Comparison of ENCODE assay signal across 9 cellular contexts in genomic region chr3:156978471-156978961, GRCh38.
A peak's percentile ranks its signal among the peaks of the same experiment; 100 is the strongest.
DNase-seq lines count a peak whose midpoint lies in the region; ATAC-seq and TF ChIP-seq lines count a peak whose summit lies in the region.
"Had no signal": no experiment of that assay in that cellular context is flagged by ENCODE, and none has a peak within 500 bp of the region (broad histone marks: within the 10 kb centered on the region; RNA-seq: fewer than 3 reads in every experiment).

No MANE protein-coding gene starts in this region.

- H4K20me1 ChIP-seq in BLaER1 (no peaks in the 10 kb centered on the region), SK-N-SH (ENCODE audit: insufficient read depth) (no peaks in the 10 kb centered on the region)

- TF ChIP-seq EP300 in SK-N-SH (IDR thresholded peaks at IDR 0.05; ENCODE audit: borderline replicate concordance in 1 of 2, low read depth in 1 of 2, low read length in 1 of 2): no peak

- H3K9me3 ChIP-seq in BLaER1: no peaks in the 10 kb centered on the region
- peaks cover 0 to 4% (median 0%) of the 10 kb centered on the region in 11 donors for H3K9me3 ChIP-seq in heart right ventricle
- H3K9me3 ChIP-seq in thyroid gland: no peaks in the 10 kb centered on the region
- H3K9me3 ChIP-seq in SK-N-SH: no peaks in the 10 kb centered on the region

- no peak overlapping the region for H3K4me3 Mint-ChIP-seq in dendritic cell treated with granulocyte-macrophage colony-stimulating factor and Interleukin-4, amounts not matched to agents 40 ng/mL and 50 ng/mL, for 4 days
- H3K4me3 Mint-ChIP-seq: T-helper 1 cell treated with Interleukin-12 subunit alpha and Interleukin-12 subunit beta and Interleukin-4 antibody, amounts not matched to agents 30 μg/mL and 1 μg/mL, for 36 hours had no signal

- H3K36me3 Mint-ChIP-seq in dendritic cell treated with granulocyte-macrophage colony-stimulating factor and Interleukin-4, amounts not matched to agents 40 ng/mL and 50 ng/mL, for 4 days (ENCODE audit: low read depth): no peaks in the 10 kb centered on the region

- no peak overlapping the region for H2AFZ ChIP-seq in SK-N-SH (ENCODE audit: low read depth)

- peak overlapping the region; percentile 62; the same call in 1 of the 2 replicates for H3K9ac ChIP-seq in BLaER1
- no peak overlapping the region for H3K9ac ChIP-seq in SK-N-SH

- in situ Hi-C loops in ACHN (cut with HindIII; ENCODE audit: low pct_ligation_motif_present, low pct_unique_long_range_greater_than_20kb, low sequenced_read_pairs): no loop called here

- POLR2A ChIA-PET in SK-N-SH (lab: Yijun Ruan, JAX): no interaction called here

- no peaks in the 10 kb centered on the region for H3K27me3 ChIP-seq in BLaER1
- H3K27me3 ChIP-seq in heart right ventricle: no peaks in the 10 kb centered on the region
- H3K27me3 ChIP-seq in thyroid gland: no peaks in the 10 kb centered on the region
- 0 out of 2 replicates have a peak, but pooled peaks cover 5% of the 10 kb centered on the region for H3K27me3 ChIP-seq in SK-N-SH (ENCODE audit: insufficient read depth)

- H3K4me1 ChIP-seq in BLaER1 (peaks cover 23% of the 10 kb centered on the region), heart right ventricle (no peaks in the 10 kb centered on the region), thyroid gland (peaks cover 0 to 6% of the 10 kb centered on the region in 2 donors), SK-N-SH (ENCODE audit: control insufficient read depth in 1 of 2, insufficient read depth in 2 of 2, low read depth in 1 of 2, low read length in 1 of 2) (peaks cover 0 to 4% of the 10 kb centered on the region in 2 experiments; a peak in 2 of 4 replicates)

- no peaks in the 10 kb centered on the region for H3K9me2 ChIP-seq in SK-N-SH

- H3K27me3 Mint-ChIP-seq in dendritic cell treated with granulocyte-macrophage colony-stimulating factor and Interleukin-4, amounts not matched to agents 40 ng/mL and 50 ng/mL, for 4 days: peaks cover under 1% of the 10 kb centered on the region

- H3K79me2 ChIP-seq in SK-N-SH (ENCODE audit: insufficient read depth): no peaks in the 10 kb centered on the region

- no peaks in the 10 kb centered on the region for H3K9me3 Mint-ChIP-seq in dendritic cell treated with granulocyte-macrophage colony-stimulating factor and Interleukin-4, amounts not matched to agents 40 ng/mL and 50 ng/mL, for 4 days
- H3K9me3 Mint-ChIP-seq: T-helper 1 cell treated with Interleukin-12 subunit alpha and Interleukin-12 subunit beta and Interleukin-4 antibody, amounts not matched to agents 30 μg/mL and 1 μg/mL, for 36 hours had no signal

- DNase-seq in ACHN: no peak
- DNase-seq in heart right ventricle: no peak
- no peak for DNase-seq in thyroid gland
- DNase-seq in SK-N-SH: no peak

- peaks cover 10% of the 10 kb centered on the region for H3K4me1 Mint-ChIP-seq in dendritic cell treated with granulocyte-macrophage colony-stimulating factor and Interleukin-4, amounts not matched to agents 40 ng/mL and 50 ng/mL, for 4 days (ENCODE audit: low read depth)

- ATAC-seq in GM19455 (IDR thresholded peaks at IDR 0.05; ENCODE audit: unreplicated experiment) (peak; percentile 90), HG03432 (IDR thresholded peaks at IDR 0.05; ENCODE audit: unreplicated experiment) (peak; percentile 94), heart right ventricle (no peak)

- H3F3A ChIP-seq in SK-N-SH (replicated peaks; ENCODE audit: insufficient read depth): no peaks in the 10 kb centered on the region

- H3K4me2 ChIP-seq in BLaER1 (peak overlapping the region; percentile 58), SK-N-SH (no peak overlapping the region)

- TF ChIP-seq POLR2A in thyroid gland (IDR thresholded peaks at IDR 0.05): no peak

- intact Hi-C loops in dendritic cell treated with granulocyte-macrophage colony-stimulating factor and Interleukin-4, amounts not matched to agents 40 ng/mL and 50 ng/mL, for 4 days (cut with micrococcal nuclease): no loop called here
- intact Hi-C loops in heart right ventricle (cut with DNase I): no loop called here
- intact Hi-C loops in thyroid gland (cut with DNase I): no loop called here

- H3K4me3 ChIP-seq in BLaER1: no peak overlapping the region
- H3K4me3 ChIP-seq in heart right ventricle: no peak overlapping the region
- H3K4me3 ChIP-seq in thyroid gland (replicated peaks in 1 of 3): no peak overlapping the region
- H3K4me3 ChIP-seq in SK-N-SH (ENCODE audit: low read depth in 2 of 2, low read length in 1 of 2): no peak overlapping the region

- H3K27ac ChIP-seq in BLaER1 (peak overlapping the region; percentile 80), heart right ventricle (no peak overlapping the region), thyroid gland (no peak overlapping the region), SK-N-SH (ENCODE audit: low read depth in 2 of 2, low read length in 1 of 2) (no peak overlapping the region)

- 61 to 71% methylated on average over 2 of the region's 2 CpGs for WGBS in heart right ventricle, 2 donors
- WGBS in thyroid gland, 2 donors: 43 to 66% methylated on average over 2 of the region's 2 CpGs
- 63% methylated on average over 2 of the region's 2 CpGs for WGBS in SK-N-SH (ENCODE audit: low lambda C conversion rate)

- H3K27ac Mint-ChIP-seq in dendritic cell treated with granulocyte-macrophage colony-stimulating factor and Interleukin-4, amounts not matched to agents 40 ng/mL and 50 ng/mL, for 4 days: peak overlapping the region; percentile 78
- H3K27ac Mint-ChIP-seq: T-helper 1 cell treated with Interleukin-12 subunit alpha and Interleukin-12 subunit beta and Interleukin-4 antibody, amounts not matched to agents 30 μg/mL and 1 μg/mL, for 36 hours had no signal

- TF ChIP-seq CTCF in heart right ventricle (IDR thresholded peaks at IDR 0.05) (no peak), thyroid gland (IDR thresholded peaks at IDR 0.05) (no peak), SK-N-SH (IDR thresholded peaks at IDR 0.05) (no peak)

- H3K36me3 ChIP-seq in BLaER1 (no peaks in the 10 kb centered on the region), heart right ventricle (no peaks in the 10 kb centered on the region), thyroid gland (no peaks in the 10 kb centered on the region), SK-N-SH (replicated peaks in 1 of 2; ENCODE audit: control insufficient read depth in 1 of 2, insufficient read depth in 2 of 2, low read length in 1 of 2) (no peaks in the 10 kb centered on the region)

- TF ChIP-seq RAD21 in SK-N-SH (IDR thresholded peaks at IDR 0.05; ENCODE audit: low read length): no peak

- CTCF ChIA-PET in SK-N-SH (lab: Yijun Ruan, JAX): interaction anchor here (1.0 kb wide), 1 partner anchor 14 kb away, joined by 4 read pairs; no protein-coding TSS in a partner anchor

TF ChIP-seq in SK-N-SH, 30 proteins besides CTCF, POLR2A, EP300 and RAD21:
- TF ChIP-seq TEAD4 (IDR thresholded peaks at IDR 0.05; ENCODE audit: borderline replicate concordance, insufficient read depth) (no peak), FOSL2 (IDR thresholded peaks at IDR 0.05; ENCODE audit: borderline replicate concordance, low read depth) (no peak), NFIC (IDR thresholded peaks at IDR 0.05; ENCODE audit: borderline replicate concordance) (no peak), PBX3 (IDR thresholded peaks at IDR 0.05) (no peak), MEF2A (IDR thresholded peaks at IDR 0.05; ENCODE audit: borderline replicate concordance, low read depth) (no peak), RXRA (IDR thresholded peaks at IDR 0.05; ENCODE audit: borderline replicate concordance, low read depth) (no peak), FOXM1 (IDR thresholded peaks at IDR 0.05; ENCODE audit: low read depth) (no peak), TCF12 (IDR thresholded peaks at IDR 0.05) (no peak), RCOR1 (IDR thresholded peaks at IDR 0.05; ENCODE audit: low read length) (no peak), SIN3A (IDR thresholded peaks at IDR 0.05; ENCODE audit: borderline replicate concordance, low read depth, low read length) (no peak), JUND (IDR thresholded peaks at IDR 0.05) (no peak), GABPA (IDR thresholded peaks at IDR 0.05; ENCODE audit: low read depth) (no peak), SMC3 (IDR thresholded peaks at IDR 0.05; ENCODE audit: low read depth, low read length) (no peak)

Comparison
In these comparisons a context has a peak if more than half of its experiments do, and no peak if none do; other contexts are left out.
1. ATAC-seq: peak in GM19455 (single experiment) and HG03432 (single experiment); none in heart right ventricle (0 of 8).